8 cellular contexts compared by ENCODE assay signal in the genomic region with DNA sequence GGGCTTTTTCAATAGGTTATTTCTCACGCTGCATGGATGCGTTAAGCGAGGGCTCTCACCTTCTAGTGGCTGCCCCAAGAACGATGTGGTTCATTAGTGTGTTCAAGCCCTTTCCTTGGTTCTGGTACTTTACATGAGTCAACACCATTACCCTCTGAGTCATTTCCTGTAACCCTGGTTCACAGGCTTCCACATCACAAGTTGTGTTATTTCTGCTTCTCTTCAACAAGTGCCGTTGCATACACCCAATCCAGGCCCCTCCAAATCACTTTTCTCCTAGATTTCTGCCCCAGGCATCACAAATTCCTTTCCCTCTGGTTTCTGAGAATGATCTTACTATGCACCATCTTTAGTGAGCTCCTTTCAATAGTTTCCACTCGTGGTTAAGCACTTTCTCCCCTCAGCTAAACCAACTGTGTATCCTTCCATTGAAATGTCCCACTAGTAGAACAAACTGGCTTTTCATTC.
DNase-seq lines count a peak whose midpoint lies in the region; ATAC-seq and TF ChIP-seq lines count a peak whose summit lies in the region.

No MANE protein-coding gene starts in this region.

- TF ChIP-seq CTCF in astrocyte of the cerebellum (IDR thresholded peaks at IDR 0.05; ENCODE audit: low read depth, low read length, missing control alignments): no peak

- peak; percentile 21 for DNase-seq in activated gamma-delta T cell treated with Interleukin-2 at 50 U/mL for 16 hours
- no peak for DNase-seq in activated gamma-delta T cell (lab: John Stamatoyannopoulos, UW)
- DNase-seq in NOMO-1 (lab: John Stamatoyannopoulos, UW; ENCODE audit: unreplicated experiment in 2 of 2): peak; percentile 78 to 94
- peak; percentile 64 for DNase-seq in astrocyte of the cerebellum (ENCODE audit: low read depth)
- peak; percentile 94 for DNase-seq in non-pigmented ciliary epithelial cell (ENCODE audit: low read depth)
- DNase-seq in amygdala (lab: John Stamatoyannopoulos, UW): no peak
- DNase-seq in NCI-H2227 (lab: John Stamatoyannopoulos, UW; ENCODE audit: unreplicated experiment): no peak

- peak; percentile 93 for ATAC-seq in HG02852 (IDR thresholded peaks at IDR 0.05; ENCODE audit: unreplicated experiment)

- in situ Hi-C loops in astrocyte of the cerebellum (cut with HindIII; ENCODE audit: low sequenced_read_pairs): no loop called here

- no peak overlapping the region for H3K4me3 ChIP-seq in astrocyte of the cerebellum (ENCODE audit: low read depth, low read length)

Comparison
In these comparisons a context has a peak if more than half of its experiments do, and no peak if none do; other contexts are left out.
1. DNase-seq: peak in activated gamma-delta T cell treated with Interleukin-2 at 50 U/mL for 16 hours (single experiment), NOMO-1 (2 of 2), astrocyte of the cerebellum (single experiment) and non-pigmented ciliary epithelial cell (single experiment); none in activated gamma-delta T cell (single experiment), amygdala (0 of 56) and NCI-H2227 (single experiment).